In the genomic region with DNA sequence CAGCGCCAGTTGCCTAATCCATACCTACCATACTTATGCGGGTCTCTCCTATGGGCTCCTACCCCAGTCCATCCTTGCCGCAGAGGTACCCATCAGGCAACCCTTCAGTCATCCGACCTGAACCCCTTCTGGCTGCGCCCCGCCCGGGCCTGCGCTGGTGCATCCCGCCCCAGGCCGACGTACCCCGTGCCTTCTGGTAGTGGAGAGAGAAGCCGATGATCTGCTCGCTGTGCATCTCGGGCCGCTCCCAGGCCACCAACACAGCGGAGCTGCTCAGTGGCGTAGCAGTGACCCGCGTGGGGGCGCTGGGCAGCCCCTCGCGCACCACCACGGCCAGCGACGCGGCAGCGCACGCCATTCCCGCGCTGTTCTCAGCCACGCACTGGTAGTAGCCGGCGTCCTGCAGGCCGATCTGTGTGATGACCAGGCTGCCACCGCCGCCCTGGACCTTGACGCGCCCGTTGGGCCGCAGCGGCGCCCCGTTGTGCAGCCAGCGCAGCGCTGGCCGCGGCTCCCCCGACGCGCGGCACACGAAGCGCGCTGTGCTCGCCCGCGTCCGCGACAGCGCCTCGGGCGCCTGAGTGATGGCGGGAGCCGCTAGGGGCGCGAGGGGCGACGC, we compare ENCODE assay signal across 1 cellular context.
TF ChIP-seq lines count a peak whose summit lies in the region.

No MANE protein-coding gene starts in this region.

TF ChIP-seq in WTC11, 78 proteins besides CTCF, POLR2A, EP300 and RAD21 (continued from another document):
- TF ChIP-seq ARID4B (CRISPR knock-in tag; IDR thresholded peaks at IDR 0.05; ENCODE audit: borderline replicate concordance), result no peak
- TF ChIP-seq FOXK1 (CRISPR knock-in tag; IDR thresholded peaks at IDR 0.05), result no peak
- TF ChIP-seq, protein P1, sequence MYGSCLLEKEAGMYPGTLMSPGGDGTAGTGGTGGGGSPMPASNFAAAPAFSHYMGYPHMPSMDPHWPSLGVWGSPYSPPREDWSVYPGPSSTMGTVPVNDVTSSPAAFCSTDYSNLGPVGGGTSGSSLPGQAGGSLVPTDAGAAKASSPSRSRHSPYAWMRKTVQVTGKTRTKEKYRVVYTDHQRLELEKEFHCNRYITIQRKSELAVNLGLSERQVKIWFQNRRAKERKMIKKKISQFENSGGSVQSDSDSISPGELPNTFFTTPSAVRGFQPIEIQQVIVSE (CRISPR knock-in tag; IDR thresholded peaks at IDR 0.05; ENCODE audit: borderline replicate concordance), result no peak
- no peak for TF ChIP-seq ZNF532 (CRISPR knock-in tag; IDR thresholded peaks at IDR 0.05; ENCODE audit: borderline replicate concordance)
- no peak for TF ChIP-seq TCF7 (CRISPR knock-in tag; IDR thresholded peaks at IDR 0.05; ENCODE audit: low read depth)
- no peak for TF ChIP-seq ATF2 (CRISPR knock-in tag; IDR thresholded peaks at IDR 0.05; ENCODE audit: borderline replicate concordance, low read depth)
- TF ChIP-seq, protein P2, sequence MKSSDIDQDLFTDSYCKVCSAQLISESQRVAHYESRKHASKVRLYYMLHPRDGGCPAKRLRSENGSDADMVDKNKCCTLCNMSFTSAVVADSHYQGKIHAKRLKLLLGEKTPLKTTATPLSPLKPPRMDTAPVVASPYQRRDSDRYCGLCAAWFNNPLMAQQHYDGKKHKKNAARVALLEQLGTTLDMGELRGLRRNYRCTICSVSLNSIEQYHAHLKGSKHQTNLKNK (CRISPR knock-in tag; IDR thresholded peaks at IDR 0.05), result no peak
- no peak for TF ChIP-seq ZSCAN18 (CRISPR knock-in tag; IDR thresholded peaks at IDR 0.05)
- TF ChIP-seq RORB (CRISPR knock-in tag; IDR thresholded peaks at IDR 0.05), result no peak
- TF ChIP-seq NFYB (CRISPR knock-in tag; conservative IDR thresholded peaks at IDR 0.05; ENCODE audit: low read depth), result no peak
- peak; percentile 46; the same call in 1 of the 2 replicates for TF ChIP-seq FOXP1 (CRISPR knock-in tag; IDR thresholded peaks at IDR 0.05; ENCODE audit: borderline replicate concordance)
- no peak for TF ChIP-seq ZNF138 (CRISPR knock-in tag; conservative IDR thresholded peaks at IDR 0.05)
